8 cellular contexts compared by ENCODE assay signal in genomic region chr6:144346719-144347446, GRCh38.
DNase-seq lines count a peak whose midpoint lies in the region; ATAC-seq and TF ChIP-seq lines count a peak whose summit lies in the region.

No MANE protein-coding gene starts in this region.

- TF ChIP-seq CTCF in Caco-2 (IDR thresholded peaks at IDR 0.05; ENCODE audit: insufficient read depth in 1 of 2, low read depth in 1 of 2, low read length in 1 of 2, severe bottlenecking in 1 of 2, unreplicated experiment in 1 of 2) (no peak), MCF 10A (IDR thresholded peaks at IDR 0.05; ENCODE audit: unreplicated experiment) (no peak), nephron progenitor cell (IDR thresholded peaks at IDR 0.05) (no peak), omental fat pad (IDR thresholded peaks at IDR 0.05) (no peak)

- H3K27ac Mint-ChIP-seq in Caco-2 (ENCODE audit: unreplicated experiment) (peak overlapping the region; percentile 23), MCF 10A (ENCODE audit: low read depth, unreplicated experiment) (peak overlapping the region; percentile 68), nephron progenitor cell (peak overlapping the region; percentile 91)

- H3K9me3 ChIP-seq in Caco-2, result no peaks in the 10 kb centered on the region

- H3K27me3 Mint-ChIP-seq in Caco-2 (ENCODE audit: insufficient read depth, unreplicated experiment) (no peaks in the 10 kb centered on the region), MCF 10A (ENCODE audit: insufficient read depth, unreplicated experiment) (no peaks in the 10 kb centered on the region), nephron progenitor cell (ENCODE audit: low read depth, poor library complexity) (peaks cover 6% of the 10 kb centered on the region)

- BruUV-seq in Caco-2 (replicated peaks; lab: Mats Ljungman, UMichigan) (no TSS peak), MCF 10A (replicated peaks; lab: Mats Ljungman, UMichigan) (no TSS peak)

- H3K4me3 Mint-ChIP-seq in Caco-2 (ENCODE audit: unreplicated experiment) (no peak overlapping the region), MCF 10A (ENCODE audit: unreplicated experiment) (peak overlapping the region; percentile 15), nephron progenitor cell (no peak overlapping the region)

- no peaks in the 10 kb centered on the region for H3K9me3 Mint-ChIP-seq in Caco-2 (ENCODE audit: unreplicated experiment)
- no peaks in the 10 kb centered on the region for H3K9me3 Mint-ChIP-seq in MCF 10A (ENCODE audit: unreplicated experiment)
- peaks cover 8% of the 10 kb centered on the region for H3K9me3 Mint-ChIP-seq in nephron progenitor cell

- ATAC-seq in omental fat pad (ENCODE audit: low FRiP score) (no peak), GM21723 (IDR thresholded peaks at IDR 0.05; ENCODE audit: unreplicated experiment) (no peak)

- intact Hi-C loops in Caco-2 (cut with micrococcal nuclease; ENCODE audit: unreplicated experiment), result no loop called here
- intact Hi-C loops in MCF 10A (cut with micrococcal nuclease), result loop anchor here (10.0 kb wide), 1 partner anchor 68 kb away; no protein-coding TSS in a partner anchor

- H3K36me3 Mint-ChIP-seq in Caco-2 (ENCODE audit: insufficient read depth, unreplicated experiment) (peaks cover 43% of the 10 kb centered on the region), MCF 10A (ENCODE audit: insufficient read depth, unreplicated experiment) (peaks cover 12% of the 10 kb centered on the region), nephron progenitor cell (ENCODE audit: low read depth) (peaks cover 29% of the 10 kb centered on the region)

- H3K4me1 Mint-ChIP-seq in Caco-2 (ENCODE audit: low read depth, unreplicated experiment) (peaks cover 36% of the 10 kb centered on the region), MCF 10A (ENCODE audit: insufficient read depth, unreplicated experiment) (peaks cover 46% of the 10 kb centered on the region), nephron progenitor cell (peaks cover 61% of the 10 kb centered on the region)

- CTCF ChIA-PET in Caco-2 (lab: Charles Lee) (no interaction called here), MCF 10A (lab: Yijun Ruan, JAX) (interaction anchor here (0.7 to 1.2 kb wide), 3 partner anchors 8 to 242 kb away, joined by 3 to 4 read pairs (median 3); no protein-coding TSS in a partner anchor)

- peaks cover 27% of the 10 kb centered on the region; the same call in 1 of the 2 replicates for H3K4me1 ChIP-seq in Caco-2

- no peak overlapping the region for H3K4me3 ChIP-seq in Caco-2 (ENCODE audit: low read depth, low read length)

- DNase-seq in Caco-2 (no peak), LHCN-M2 (ENCODE audit: low read depth) (peak; percentile 85), MCF 10A (ENCODE audit: unreplicated experiment) (peak; percentile 83), nephron progenitor cell (no peak), omental fat pad (ENCODE audit: low spot score) (no peak), medulla oblongata (ENCODE audit: extremely low spot score) (no peak)
- DNase-seq in central memory CD4-positive, alpha-beta T cell, result no peak

- POLR2A ChIA-PET in Caco-2 (lab: Charles Lee) (no interaction called here), MCF 10A (lab: Yijun Ruan, JAX) (interaction anchor here (0.5 to 2.8 kb wide), 6 partner anchors 61 to 251 kb away, joined by 3 to 24 read pairs (median 4); partner anchors contain the start of genes SF3B5 and UTRN)

- no peaks in the 10 kb centered on the region; the same call in 1 of the 2 replicates for H3K36me3 ChIP-seq in Caco-2 (ENCODE audit: control insufficient read depth, insufficient read depth, low read length)

- H3K27me3 ChIP-seq in Caco-2 (replicated peaks; ENCODE audit: control insufficient read depth, insufficient read depth, low read length), result no peaks in the 10 kb centered on the region

Comparison
In these comparisons a context has a peak if more than half of its experiments do, and no peak if none do; other contexts are left out.
1. DNase-seq: peak in LHCN-M2 (single experiment) and MCF 10A (single experiment); none in Caco-2 (0 of 2), nephron progenitor cell (single experiment), omental fat pad (single experiment), central memory CD4-positive, alpha-beta T cell (single experiment) and medulla oblongata (single experiment).
2. H3K27ac Mint-ChIP-seq: peak in every context shown above with its lines; median percentile 91 in nephron progenitor cell; 68 in MCF 10A; 23 in Caco-2.